ENCODE assay signal across 8 cellular contexts in genomic region chr11:66393954-66394353, GRCh38. TPM values are rescaled to one million over a fixed set of nuclear protein-coding genes. Genes with fewer than 3 reads are reported as not detected.
"Had no signal": no experiment of that assay in that cellular context is flagged by ENCODE, and none has a peak within 500 bp of the region (broad histone marks: within the 10 kb centered on the region; RNA-seq: fewer than 3 reads in every experiment).

No MANE protein-coding gene starts in this region.

- FAIRE-seq: H1, H54, HTR-8/SVneo had no signal

- H2AFZ ChIP-seq: GM23338 had no signal

- H3K4me2 ChIP-seq: GM23338 had no signal

- H3K4me3 ChIP-seq: GM23338 had no signal

- DNase-seq: H9, HCEC 1CT had no signal

- ATAC-seq: GM23338 had no signal

RNA-seq across cellular contexts. Expression of gene NPAS4, which starts 26.9 kb away (rescaled TPM):
- total RNA-seq: HT-29 had no signal
- polyA plus RNA-seq: IgD-negative memory B cell had no signal
